Comparison of ENCODE assay signal across 8 cellular contexts in genomic region chr5:83927140-83927733, GRCh38.
DNase-seq lines count a peak whose midpoint lies in the region; ATAC-seq and TF ChIP-seq lines count a peak whose summit lies in the region.

No MANE protein-coding gene starts in this region.

- no peaks in the 10 kb centered on the region for H3K4me1 ChIP-seq in right atrium auricular region

- CTCF ChIA-PET in GM10248 (lab: Yijun Ruan, JAX) = interaction anchor here (0.7 to 7.2 kb wide), 26 partner anchors 8 to 443 kb away, joined by 3 to 64 read pairs (median 4); no protein-coding TSS in a partner anchor

- H3K36me3 ChIP-seq in right atrium auricular region = no peaks in the 10 kb centered on the region

- DNase-seq in AG08395 (ENCODE audit: low spot score) (peak; percentile 52), GM10248 (ENCODE audit: extremely low spot score) (peak; percentile 15), NCI-H748 treated with DMSO at 0.1 percent for 48 hours (lab: John Stamatoyannopoulos, UW) (peak; percentile 29), right atrium auricular region (ENCODE audit: low spot score) (peak; percentile 72), sciatic nerve (ENCODE audit: low spot score) (peak; percentile 80), T1000 (lab: John Stamatoyannopoulos, UW) (no peak)
- peak; percentile 14 for DNase-seq in activated naive CD8-positive, alpha-beta T cell treated with anti-CD3 and anti-CD28 coated beads for 36 hours

- POLR2A ChIA-PET in GM10248 (lab: Yijun Ruan, JAX) = no interaction called here

- no peaks in the 10 kb centered on the region for H3K9me3 Mint-ChIP-seq in activated naive CD8-positive, alpha-beta T cell treated with anti-CD3 and anti-CD28 coated beads for 36 hours

- no peak overlapping the region for H3K4me3 Mint-ChIP-seq in activated naive CD8-positive, alpha-beta T cell treated with anti-CD3 and anti-CD28 coated beads for 36 hours

- ATAC-seq in HG02870 (IDR thresholded peaks at IDR 0.05; ENCODE audit: unreplicated experiment) (peak; percentile 52), sciatic nerve (peak; percentile 58)

- H3K27ac Mint-ChIP-seq in activated naive CD8-positive, alpha-beta T cell treated with anti-CD3 and anti-CD28 coated beads for 36 hours = no peak overlapping the region

- peaks cover 0 to 6% of the 10 kb centered on the region in 2 donors for H3K9me3 ChIP-seq in right atrium auricular region

- no peaks in the 10 kb centered on the region for H3K27me3 ChIP-seq in right atrium auricular region

- no peak overlapping the region for H3K4me3 ChIP-seq in right atrium auricular region

- H3K36me3 Mint-ChIP-seq in activated naive CD8-positive, alpha-beta T cell treated with anti-CD3 and anti-CD28 coated beads for 36 hours = no peaks in the 10 kb centered on the region

- H3K27me3 Mint-ChIP-seq in activated naive CD8-positive, alpha-beta T cell treated with anti-CD3 and anti-CD28 coated beads for 36 hours = peaks cover 5% of the 10 kb centered on the region

- H3K4me1 Mint-ChIP-seq in activated naive CD8-positive, alpha-beta T cell treated with anti-CD3 and anti-CD28 coated beads for 36 hours = no peaks in the 10 kb centered on the region

- TF ChIP-seq CTCF in GM10248 (IDR thresholded peaks at IDR 0.05; ENCODE audit: control extremely low read depth, extremely low read depth, low read depth, missing control alignments) (peak; percentile 77), right atrium auricular region (IDR thresholded peaks at IDR 0.05) (peak; percentile 63 to 74)

- intact Hi-C loops in sciatic nerve (cut with DNase I) = no loop called here

- no peak overlapping the region for H3K27ac ChIP-seq in right atrium auricular region
